8 cellular contexts compared by ENCODE assay signal in genomic region chr7:128135275-128136214, GRCh38.
DNase-seq lines count a peak whose midpoint lies in the region; ATAC-seq lines count a peak whose summit lies in the region.

No MANE protein-coding gene starts in this region.

- H3K27me3 ChIP-seq in iPS-15b (ENCODE audit: control insufficient read depth, insufficient read depth, low read length) (peaks cover 74% of the 10 kb centered on the region), skeletal muscle tissue (ENCODE audit: control insufficient read depth in 3 of 3, insufficient read depth in 3 of 3, low read length in 3 of 3) (peaks cover 32 to 41% (median 41%) of the 10 kb centered on the region in 3 donors)

- peak overlapping the region; percentile 64 for H3K4me3 ChIP-seq in iPS-15b (ENCODE audit: low read depth, low read length)
- peak overlapping the region; percentile 69 to 79 (median 70) for H3K4me3 ChIP-seq in skeletal muscle tissue (ENCODE audit: low read length in 3 of 3)

- H3K9ac ChIP-seq in iPS-15b (ENCODE audit: low read depth, low read length) (no peak overlapping the region), skeletal muscle tissue (ENCODE audit: low read depth in 1 of 3, low read length in 3 of 3) (peak overlapping the region in 2 of 3 donors; percentile 32 to 60)

- H3K27ac Mint-ChIP-seq in T-helper 17 cell = peak overlapping the region; percentile 43

- H3K4me1 ChIP-seq in iPS-15b (ENCODE audit: control insufficient read depth, insufficient read depth, low read length) = no peaks in the 10 kb centered on the region
- peaks cover 10 to 13% (median 11%) of the 10 kb centered on the region in 3 donors for H3K4me1 ChIP-seq in skeletal muscle tissue (ENCODE audit: control insufficient read depth in 3 of 3, insufficient read depth in 3 of 3, low read length in 3 of 3)

- H3K4me3 Mint-ChIP-seq in T-helper 17 cell = peak overlapping the region; percentile 85

- peaks cover 41% of the 10 kb centered on the region for H3K27me3 Mint-ChIP-seq in T-helper 17 cell

- no peaks in the 10 kb centered on the region for H3K36me3 ChIP-seq in iPS-15b (ENCODE audit: control insufficient read depth, insufficient read depth, low read length)
- H3K36me3 ChIP-seq in skeletal muscle tissue (ENCODE audit: control insufficient read depth in 3 of 3, insufficient read depth in 3 of 3, low read length in 3 of 3) = no peaks in the 10 kb centered on the region

- H3K9me3 ChIP-seq in T-helper 17 cell (ENCODE audit: control insufficient read depth, low read length, poor library complexity, severe bottlenecking) = no peaks in the 10 kb centered on the region
- no peaks in the 10 kb centered on the region for H3K9me3 ChIP-seq in iPS-15b (ENCODE audit: control insufficient read depth, insufficient read depth, low read length)
- no peaks in the 10 kb centered on the region for H3K9me3 ChIP-seq in skeletal muscle tissue (ENCODE audit: control insufficient read depth in 3 of 3, low read length in 3 of 3)

- H3K4me1 Mint-ChIP-seq in T-helper 17 cell = peaks cover 12% of the 10 kb centered on the region

- no peak overlapping the region for H3K27ac ChIP-seq in skeletal muscle tissue (ENCODE audit: low read depth, low read length)

- H3K36me3 Mint-ChIP-seq in T-helper 17 cell (ENCODE audit: low read depth) = peaks cover 4% of the 10 kb centered on the region

- DNase-seq in ELR (ENCODE audit: low read depth) = peak; percentile 65
- DNase-seq in Kasumi-1 (lab: John Stamatoyannopoulos, UW) = peak; percentile 61 to 70
- DNase-seq in T-helper 17 cell = peak; percentile 40 to 55 (median 47)
- DNase-seq in astrocyte of the hippocampus (ENCODE audit: low read depth, low spot score) = peak; percentile 75
- no peak for DNase-seq in NCI-H510A (lab: John Stamatoyannopoulos, UW)

- ATAC-seq in GM21825 (IDR thresholded peaks at IDR 0.05; ENCODE audit: unreplicated experiment) (peak; percentile 94), T-helper 17 cell (peak; percentile 97)
